38 cellular contexts compared by ENCODE assay signal in genomic region chr5:176656467-176656990, GRCh38. TPM values are rescaled to one million over a fixed set of nuclear protein-coding genes. Genes with fewer than 3 reads are reported as not detected.
"Had no signal": no experiment of that assay in that cellular context is flagged by ENCODE, and none has a peak within 500 bp of the region (broad histone marks: within the 10 kb centered on the region; RNA-seq: fewer than 3 reads in every experiment).

No MANE protein-coding gene starts in this region.

- H3K27ac Mint-ChIP-seq: activated B cell treated with CpG ODN at 0.5 μM for 24 hours; activated CD8-positive, alpha-beta T cell treated with anti-CD3 and anti-CD28 coated beads for 36 hours; activated naive CD4-positive, alpha-beta T cell treated with anti-CD3 and anti-CD28 coated beads for 36 hours; activated naive CD4-positive, alpha-beta T cell treated with anti-CD3 and anti-CD28 coated beads, Interleukin-2, amount 50 U/mL, for 24 hours; activated naive CD8-positive, alpha-beta T cell treated with anti-CD3 and anti-CD28 coated beads for 36 hours; activated naive CD8-positive, alpha-beta T cell treated with anti-CD3 and anti-CD28 coated beads, Interleukin-2, amount 50 U/mL, for 24 hours; activated T-helper 2 cell treated with anti-CD3 and anti-CD28 coated beads, Interferon-gamma antibody, Interleukin-2, Interleukin-4, amounts not matched to agents 10 μg/mL and 5 μg/mL and 100 μg/mL, durations not matched to agents 14 hours and 24 hours and 36 hours; T-cell; T-helper 1 cell treated with Interleukin-12 subunit alpha and Interleukin-12 subunit beta and Interleukin-4 antibody, amounts not matched to agents 30 μg/mL and 1 μg/mL, for 36 hours; T-helper 2 cell treated with Interferon-gamma antibody and Interleukin-4, amounts not matched to agents 5 μg/mL and 100 μg/mL, for 36 hours had no signal

- H3K27ac ChIP-seq: adrenal gland, brain microvascular endothelial cell, epithelial cell of prostate, esophagus squamous epithelium, gastroesophageal sphincter, WERI-Rb-1 had no signal

- ATAC-seq: activated CD4-positive, CD25-positive, alpha-beta regulatory T cell treated with anti-CD3 and anti-CD28 coated beads, Interleukin-2, amount 50 U/mL, for 24 hours; activated CD8-positive, alpha-beta T cell treated with anti-CD3 and anti-CD28 coated beads for 36 hours; activated naive CD8-positive, alpha-beta T cell treated with anti-CD3 and anti-CD28 coated beads, Interleukin-2, amount 50 U/mL, for 24 hours; activated T-cell treated with anti-CD3 and anti-CD28 coated beads, Interleukin-2, amount 50 U/mL, for 4 hours; gastroesophageal sphincter; T-cell had no signal

- DNase-seq: activated B cell treated with CpG ODN at 0.5 μM for 24 hours; activated CD4-positive, alpha-beta T cell treated with anti-CD3 and anti-CD28 coated beads for 48 hours; activated CD4-positive, alpha-beta T cell treated with anti-CD3 and anti-CD28 coated beads, Interleukin-2, amount 50 U/mL, for 1 hour; activated CD4-positive, alpha-beta T cell treated with anti-CD3 and anti-CD28 coated beads, Interleukin-2, amount 50 U/mL, for 48 hours; activated CD8-positive, alpha-beta memory T cell treated with anti-CD3 and anti-CD28 coated beads for 24 hours; activated CD8-positive, alpha-beta T cell treated with anti-CD3 and anti-CD28 coated beads for 36 hours; activated effector memory CD4-positive, alpha-beta T cell treated with anti-CD3 and anti-CD28 coated beads, Interleukin-2, amount 50 U/mL, for 16 hours; activated naive CD4-positive, alpha-beta T cell treated with anti-CD3 and anti-CD28 coated beads for 36 hours; activated naive CD8-positive, alpha-beta T cell treated with anti-CD3 and anti-CD28 coated beads for 36 hours; activated naive CD8-positive, alpha-beta T cell treated with anti-CD3 and anti-CD28 coated beads, Interleukin-2, amount 50 U/mL, for 24 hours; activated T-cell treated with anti-CD3 and anti-CD28 coated beads, Interleukin-2, amount 50 U/mL, for 4 hours; adrenal gland; anterior cingulate cortex; brain microvascular endothelial cell; cortex of kidney; dermis blood vessel endothelial cell; effector CD8-positive, alpha-beta T cell; esophagus squamous epithelium; foreskin melanocyte; SW 1271; T-cell; T1000; WERI-Rb-1 had no signal

- H3K4me3 Mint-ChIP-seq: activated B cell treated with CpG ODN at 0.5 μM for 24 hours; activated CD8-positive, alpha-beta T cell treated with anti-CD3 and anti-CD28 coated beads for 36 hours; activated naive CD4-positive, alpha-beta T cell treated with anti-CD3 and anti-CD28 coated beads for 36 hours; activated naive CD4-positive, alpha-beta T cell treated with anti-CD3 and anti-CD28 coated beads, Interleukin-2, amount 50 U/mL, for 24 hours; activated naive CD8-positive, alpha-beta T cell treated with anti-CD3 and anti-CD28 coated beads for 36 hours; activated naive CD8-positive, alpha-beta T cell treated with anti-CD3 and anti-CD28 coated beads, Interleukin-2, amount 50 U/mL, for 24 hours; activated T-cell treated with anti-CD3 and anti-CD28 coated beads, Interleukin-2, amount 50 U/mL, for 4 hours; central memory CD8-positive, alpha-beta T cell; T-cell; T-helper 1 cell treated with Interleukin-12 subunit alpha and Interleukin-12 subunit beta and Interleukin-4 antibody, amounts not matched to agents 30 μg/mL and 1 μg/mL, for 36 hours; T-helper 2 cell treated with Interferon-gamma antibody and Interleukin-4, amounts not matched to agents 5 μg/mL and 100 μg/mL, for 36 hours had no signal

- H3K9me3 ChIP-seq: adrenal gland, esophagus squamous epithelium, gastroesophageal sphincter had no signal

- H3K4me3 ChIP-seq: adrenal gland, esophagus squamous epithelium, gastroesophageal sphincter had no signal

- H3K27me3 ChIP-seq: adrenal gland, brain microvascular endothelial cell had no signal

- H3K9me3 Mint-ChIP-seq: activated B cell treated with CpG ODN at 0.5 μM for 24 hours; activated CD8-positive, alpha-beta T cell treated with anti-CD3 and anti-CD28 coated beads for 36 hours; activated naive CD4-positive, alpha-beta T cell treated with anti-CD3 and anti-CD28 coated beads for 36 hours; activated naive CD4-positive, alpha-beta T cell treated with anti-CD3 and anti-CD28 coated beads, Interleukin-2, amount 50 U/mL, for 24 hours; activated naive CD8-positive, alpha-beta T cell treated with anti-CD3 and anti-CD28 coated beads for 36 hours; activated naive CD8-positive, alpha-beta T cell treated with anti-CD3 and anti-CD28 coated beads, Interleukin-2, amount 50 U/mL, for 24 hours; activated T-cell treated with anti-CD3 and anti-CD28 coated beads, Interleukin-2, amount 50 U/mL, for 4 hours; activated T-helper 2 cell treated with anti-CD3 and anti-CD28 coated beads, Interferon-gamma antibody, Interleukin-2, Interleukin-4, amounts not matched to agents 10 μg/mL and 5 μg/mL and 100 μg/mL, durations not matched to agents 14 hours and 24 hours and 36 hours; central memory CD8-positive, alpha-beta T cell; T-cell; T-helper 1 cell treated with Interleukin-12 subunit alpha and Interleukin-12 subunit beta and Interleukin-4 antibody, amounts not matched to agents 30 μg/mL and 1 μg/mL, for 36 hours; T-helper 2 cell treated with Interferon-gamma antibody and Interleukin-4, amounts not matched to agents 5 μg/mL and 100 μg/mL, for 36 hours had no signal

- H3K27me3 Mint-ChIP-seq: activated B cell treated with CpG ODN at 0.5 μM for 24 hours; activated CD8-positive, alpha-beta T cell treated with anti-CD3 and anti-CD28 coated beads for 36 hours; activated naive CD4-positive, alpha-beta T cell treated with anti-CD3 and anti-CD28 coated beads, Interleukin-2, amount 50 U/mL, for 24 hours; activated naive CD8-positive, alpha-beta T cell treated with anti-CD3 and anti-CD28 coated beads for 36 hours; activated naive CD8-positive, alpha-beta T cell treated with anti-CD3 and anti-CD28 coated beads, Interleukin-2, amount 50 U/mL, for 24 hours; central memory CD8-positive, alpha-beta T cell had no signal

RNA-seq across cellular contexts. Expression of gene EIF4E1B, which starts 26.1 kb away (rescaled TPM):
- total RNA-seq: activated B cell treated with CpG ODN at 0.5 μM for 24 hours; activated CD8-positive, alpha-beta T cell treated with anti-CD3 and anti-CD28 coated beads for 36 hours; activated naive CD4-positive, alpha-beta T cell treated with anti-CD3 and anti-CD28 coated beads for 36 hours; activated naive CD8-positive, alpha-beta T cell treated with anti-CD3 and anti-CD28 coated beads for 36 hours; activated T-cell treated with anti-CD3 and anti-CD28 coated beads, Interleukin-2, amount 50 U/mL, for 4 hours; activated T-helper 2 cell treated with anti-CD3 and anti-CD28 coated beads, Interferon-gamma antibody, Interleukin-2, Interleukin-4, amounts not matched to agents 10 μg/mL and 5 μg/mL and 100 μg/mL, durations not matched to agents 14 hours and 24 hours and 36 hours; astrocyte; bronchial epithelial cell; cardiac septum; dermis blood vessel endothelial cell; endothelial cell of umbilical vein; esophagus squamous epithelium; fibroblast of lung; fibroblast of villous mesenchyme; gastroesophageal sphincter; T-cell had no signal
- polyA plus RNA-seq: endothelial cell of umbilical vein, esophagus, fibroblast of lung had no signal

RNA-seq across cellular contexts. Expression of gene SNCB, which starts 26.2 kb away (rescaled TPM):
- total RNA-seq: activated B cell treated with CpG ODN at 0.5 μM for 24 hours; activated naive CD4-positive, alpha-beta T cell treated with anti-CD3 and anti-CD28 coated beads for 36 hours; activated T-cell treated with anti-CD3 and anti-CD28 coated beads, Interleukin-2, amount 50 U/mL, for 4 hours; activated T-helper 2 cell treated with anti-CD3 and anti-CD28 coated beads, Interferon-gamma antibody, Interleukin-2, Interleukin-4, amounts not matched to agents 10 μg/mL and 5 μg/mL and 100 μg/mL, durations not matched to agents 14 hours and 24 hours and 36 hours; bronchial epithelial cell; endothelial cell of umbilical vein; esophagus squamous epithelium; fibroblast of villous mesenchyme; gastroesophageal sphincter; T-cell had no signal
- polyA plus RNA-seq: esophagus had no signal
